29 cellular contexts compared by ENCODE assay signal in the genomic region with DNA sequence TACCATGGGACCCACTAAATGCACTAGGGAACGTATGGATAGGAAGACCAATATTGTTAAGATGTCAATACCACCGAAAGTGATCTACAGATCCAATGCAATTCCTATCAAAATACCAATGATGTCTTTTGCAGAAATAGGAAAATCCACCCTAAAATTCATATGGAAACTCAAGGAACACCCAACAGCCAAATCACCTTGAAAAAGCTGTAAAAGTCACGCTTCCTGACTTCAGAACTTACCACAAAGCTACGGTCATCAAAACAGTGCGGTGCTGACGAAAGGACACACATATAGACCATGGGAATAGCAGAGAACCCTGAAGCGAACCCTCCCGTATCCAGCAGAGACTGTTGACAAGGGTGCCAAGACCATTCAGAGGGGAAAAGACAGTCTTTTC. TPM values are rescaled to one million over a fixed set of nuclear protein-coding genes. Genes with fewer than 3 reads are reported as not detected.
DNase-seq lines count a peak whose midpoint lies in the region; ATAC-seq and TF ChIP-seq lines count a peak whose summit lies in the region.
"Had no signal": no experiment of that assay in that cellular context is flagged by ENCODE, and none has a peak within 500 bp of the region (broad histone marks: within the 10 kb centered on the region; RNA-seq: fewer than 3 reads in every experiment).

No MANE protein-coding gene starts in this region.

- H3K36me3 Mint-ChIP-seq in activated T-cell treated with anti-CD3 and anti-CD28 coated beads, Interleukin-2, amount 50 U/mL, for 24 hours (ENCODE audit: low read depth) = peaks cover 78% of the 10 kb centered on the region
- H3K36me3 Mint-ChIP-seq in activated naive CD8-positive, alpha-beta T cell treated with anti-CD3 and anti-CD28 coated beads, Interleukin-2, amount 50 U/mL, for 24 hours (ENCODE audit: low read depth) = peaks cover 32% of the 10 kb centered on the region
- H3K36me3 Mint-ChIP-seq in natural killer cell = no peaks in the 10 kb centered on the region
- H3K36me3 Mint-ChIP-seq in HFFc6 (ENCODE audit: low read depth) = peaks cover 14% of the 10 kb centered on the region
- H3K36me3 Mint-ChIP-seq in Caco-2 (ENCODE audit: insufficient read depth, unreplicated experiment) = peaks cover 70% of the 10 kb centered on the region

- H3K27me3 ChIP-seq in Caco-2 (replicated peaks; ENCODE audit: control insufficient read depth, insufficient read depth, low read length) = no peaks in the 10 kb centered on the region
- H3K27me3 ChIP-seq: BE2C, brain microvascular endothelial cell, gastroesophageal sphincter, ovary, uterus had no signal

- no peaks in the 10 kb centered on the region for H3K9me3 ChIP-seq in HEK293 (ENCODE audit: control insufficient read depth, insufficient read depth, low read depth, low read length)
- no peaks in the 10 kb centered on the region for H3K9me3 ChIP-seq in Caco-2
- H3K9me3 ChIP-seq: BE2C, gastroesophageal sphincter, ovary, uterus had no signal

- intact Hi-C loops in natural killer cell (cut with micrococcal nuclease) = no loop called here
- intact Hi-C loops in Caco-2 (cut with micrococcal nuclease; ENCODE audit: unreplicated experiment) = no loop called here

- no peaks in the 10 kb centered on the region for H3K27me3 Mint-ChIP-seq in activated T-cell treated with anti-CD3 and anti-CD28 coated beads, Interleukin-2, amount 50 U/mL, for 24 hours
- H3K27me3 Mint-ChIP-seq in activated naive CD8-positive, alpha-beta T cell treated with anti-CD3 and anti-CD28 coated beads, Interleukin-2, amount 50 U/mL, for 24 hours = no peaks in the 10 kb centered on the region
- no peaks in the 10 kb centered on the region for H3K27me3 Mint-ChIP-seq in natural killer cell (ENCODE audit: low read depth in 2 of 2)
- no peaks in the 10 kb centered on the region; the same call in 1 of the 2 replicates for H3K27me3 Mint-ChIP-seq in HFFc6 (ENCODE audit: insufficient read depth)
- H3K27me3 Mint-ChIP-seq in Caco-2 (ENCODE audit: insufficient read depth, unreplicated experiment) = no peaks in the 10 kb centered on the region

- POLR2A ChIA-PET in HEK293 (lab: Yijun Ruan, JAX) = no interaction called here
- POLR2A ChIA-PET in Caco-2 (lab: Charles Lee) = no interaction called here

- no peak for DNase-seq in activated T-cell treated with anti-CD3 and anti-CD28 coated beads, Interleukin-2, amount 50 U/mL, for 24 hours
- no peak for DNase-seq in activated T-cell treated with anti-CD3 and anti-CD28 coated beads, Interleukin-2, amount 50 U/mL, for 1 hour
- no peak for DNase-seq in activated naive CD8-positive, alpha-beta T cell treated with anti-CD3 and anti-CD28 coated beads, Interleukin-2, amount 50 U/mL, for 24 hours
- no peak for DNase-seq in natural killer cell
- DNase-seq in HFFc6 = no peak
- no peak for DNase-seq in Caco-2
- DNase-seq: activated CD4-positive, alpha-beta T cell treated with anti-CD3 and anti-CD28 coated beads for 48 hours; BE2C; brain microvascular endothelial cell; Calu3; effector CD4-positive, alpha-beta T cell; GOT3; hypothalamus; Kasumi-1; left ventricle myocardium superior; NCI-H1694 treated with DMSO at 0.1 percent for 48 hours; NCI-H2171; NCI-H524; nephron progenitor cell; NK-92 treated with Interleukin-12 subunit alpha and Interleukin-12 subunit beta, amount 100 ng/mL, for 24 hours; ovary; retina; SIG-M5; stimulated activated CD4-positive, alpha-beta T cell treated with anti-CD3 and anti-CD28 coated beads, Interleukin-2, amount 100 ng/mL, for 24 hours; uterus had no signal

- H3K27ac ChIP-seq in HEK293 (ENCODE audit: extremely low read depth, low read depth, low read length) = no peak overlapping the region
- H3K27ac ChIP-seq: brain microvascular endothelial cell, gastroesophageal sphincter, ovary, uterus had no signal

- peak overlapping the region; percentile 53 for H3K27ac Mint-ChIP-seq in activated T-cell treated with anti-CD3 and anti-CD28 coated beads, Interleukin-2, amount 50 U/mL, for 24 hours
- H3K27ac Mint-ChIP-seq in activated naive CD8-positive, alpha-beta T cell treated with anti-CD3 and anti-CD28 coated beads, Interleukin-2, amount 50 U/mL, for 24 hours = peak overlapping the region; percentile 17
- H3K27ac Mint-ChIP-seq in natural killer cell = peak overlapping the region; percentile 72 to 76
- H3K27ac Mint-ChIP-seq in HFFc6 = no peak overlapping the region
- no peak overlapping the region for H3K27ac Mint-ChIP-seq in Caco-2 (ENCODE audit: unreplicated experiment)
- H3K27ac Mint-ChIP-seq: nephron progenitor cell had no signal

- H3K4me3 ChIP-seq in HEK293 (ENCODE audit: low read depth, low read length) (no peak overlapping the region), Caco-2 (ENCODE audit: low read depth, low read length) (no peak overlapping the region)
- H3K4me3 ChIP-seq: gastroesophageal sphincter, ovary, smooth muscle cell, uterus had no signal

- CTCF ChIA-PET in HEK293 (lab: Yijun Ruan, JAX) (no interaction called here), Caco-2 (lab: Charles Lee) (no interaction called here)

- H3K4me1 Mint-ChIP-seq in activated T-cell treated with anti-CD3 and anti-CD28 coated beads, Interleukin-2, amount 50 U/mL, for 24 hours (ENCODE audit: low read depth) = peaks cover 77% of the 10 kb centered on the region
- peaks cover 67% of the 10 kb centered on the region for H3K4me1 Mint-ChIP-seq in activated naive CD8-positive, alpha-beta T cell treated with anti-CD3 and anti-CD28 coated beads, Interleukin-2, amount 50 U/mL, for 24 hours
- H3K4me1 Mint-ChIP-seq in natural killer cell (peaks cover 68 to 69% of the 10 kb centered on the region in 2 donors), HFFc6 (ENCODE audit: low read depth) (peaks cover 15% of the 10 kb centered on the region), Caco-2 (ENCODE audit: low read depth, unreplicated experiment) (peaks cover 15% of the 10 kb centered on the region)

- TF ChIP-seq CTCF in HEK293 (tag by site-specific recombination; IDR thresholded peaks at IDR 0.05) = no peak
- no peak for TF ChIP-seq CTCF in natural killer cell (IDR thresholded peaks at IDR 0.05)
- no peak for TF ChIP-seq CTCF in HFFc6 (IDR thresholded peaks at IDR 0.05)
- TF ChIP-seq CTCF in Caco-2 (IDR thresholded peaks at IDR 0.05; ENCODE audit: insufficient read depth in 1 of 2, low read depth in 1 of 2, low read length in 1 of 2, severe bottlenecking in 1 of 2, unreplicated experiment in 1 of 2) = no peak

- H3K4me1 ChIP-seq in HEK293 (ENCODE audit: control insufficient read depth, insufficient read depth, low read length) (peaks cover 8% of the 10 kb centered on the region), Caco-2 (no peaks in the 10 kb centered on the region)
- H3K4me1 ChIP-seq: BE2C, uterus had no signal

- no TSS peak for BruUV-seq in Caco-2 (replicated peaks; lab: Mats Ljungman, UMichigan)

- H3K9me3 Mint-ChIP-seq in activated T-cell treated with anti-CD3 and anti-CD28 coated beads, Interleukin-2, amount 50 U/mL, for 24 hours = no peaks in the 10 kb centered on the region
- H3K9me3 Mint-ChIP-seq in activated naive CD8-positive, alpha-beta T cell treated with anti-CD3 and anti-CD28 coated beads, Interleukin-2, amount 50 U/mL, for 24 hours = no peaks in the 10 kb centered on the region
- H3K9me3 Mint-ChIP-seq in natural killer cell = no peaks in the 10 kb centered on the region
- no peaks in the 10 kb centered on the region for H3K9me3 Mint-ChIP-seq in HFFc6
- no peaks in the 10 kb centered on the region for H3K9me3 Mint-ChIP-seq in Caco-2 (ENCODE audit: unreplicated experiment)

- peak overlapping the region; percentile 32 for H3K4me3 Mint-ChIP-seq in activated T-cell treated with anti-CD3 and anti-CD28 coated beads, Interleukin-2, amount 50 U/mL, for 24 hours
- peak overlapping the region; percentile 27 for H3K4me3 Mint-ChIP-seq in activated naive CD8-positive, alpha-beta T cell treated with anti-CD3 and anti-CD28 coated beads, Interleukin-2, amount 50 U/mL, for 24 hours
- H3K4me3 Mint-ChIP-seq in natural killer cell (peak overlapping the region; percentile 62), HFFc6 (no peak overlapping the region), Caco-2 (ENCODE audit: unreplicated experiment) (no peak overlapping the region)
- H3K4me3 Mint-ChIP-seq: nephron progenitor cell had no signal

- no peak for ATAC-seq in activated naive CD8-positive, alpha-beta T cell treated with anti-CD3 and anti-CD28 coated beads, Interleukin-2, amount 50 U/mL, for 24 hours
- ATAC-seq in natural killer cell = no peak
- no peak for ATAC-seq in HG03342 (IDR thresholded peaks at IDR 0.05; ENCODE audit: unreplicated experiment)
- ATAC-seq: gastroesophageal sphincter, left ventricle myocardium superior had no signal

- H3K36me3 ChIP-seq in HEK293 (ENCODE audit: control insufficient read depth in 2 of 2, insufficient read depth in 1 of 2, low read length in 2 of 2) (peaks cover 3 to 53% of the 10 kb centered on the region in 2 experiments; a peak in 2 of 3 replicates), Caco-2 (ENCODE audit: control insufficient read depth, insufficient read depth, low read length) (peaks cover 1% of the 10 kb centered on the region; the same call in 1 of the 2 replicates)
- H3K36me3 ChIP-seq: ovary, uterus had no signal

TF ChIP-seq in HEK293, 187 proteins besides CTCF, POLR2A, EP300 and RAD21 (continues in another document):
- TF ChIP-seq, protein P1, sequence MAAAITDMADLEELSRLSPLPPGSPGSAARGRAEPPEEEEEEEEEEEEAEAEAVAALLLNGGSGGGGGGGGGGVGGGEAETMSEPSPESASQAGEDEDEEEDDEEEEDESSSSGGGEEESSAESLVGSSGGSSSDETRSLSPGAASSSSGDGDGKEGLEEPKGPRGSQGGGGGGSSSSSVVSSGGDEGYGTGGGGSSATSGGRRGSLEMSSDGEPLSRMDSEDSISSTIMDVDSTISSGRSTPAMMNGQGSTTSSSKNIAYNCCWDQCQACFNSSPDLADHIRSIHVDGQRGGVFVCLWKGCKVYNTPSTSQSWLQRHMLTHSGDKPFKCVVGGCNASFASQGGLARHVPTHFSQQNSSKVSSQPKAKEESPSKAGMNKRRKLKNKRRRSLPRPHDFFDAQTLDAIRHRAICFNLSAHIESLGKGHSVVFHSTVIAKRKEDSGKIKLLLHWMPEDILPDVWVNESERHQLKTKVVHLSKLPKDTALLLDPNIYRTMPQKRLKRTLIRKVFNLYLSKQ (tag by site-specific recombination; IDR thresholded peaks at IDR 0.05; ENCODE audit: borderline replicate concordance) = no peak
- TF ChIP-seq ZNF2 (tag by site-specific recombination; IDR thresholded peaks at IDR 0.05) = no peak

RNA-seq across cellular contexts. Expression of a gene that starts 20.5 kb away (rescaled TPM):
- 100 to 1,000 TPM; 126 to 154 (median 132) TPM for total RNA-seq in natural killer cell
- total RNA-seq in HFFc6 (2021; fragmentation: NEBNext Ultra II Directional; extraction: Animal tissue kit (Norgen Biotek cat#: 25700)) = 10 to 100 TPM; 17.2 to 20.8 (median 18.1) TPM
- 46.9 and 48.3 TPM in 2 replicates for total RNA-seq in Caco-2 (2022)

RNA-seq across cellular contexts. Expression of a gene that starts 46.5 kb away (rescaled TPM):
- total RNA-seq in natural killer cell (10 to 100 TPM; 21.1 to 24.5 (median 22.7) TPM), Caco-2 (2022) (17.3 TPM in 2 replicates)
- 10 to 100 TPM in 1 of 6 experiments, 1 to 10 TPM in 5; 7.9 to 10.9 (median 9.0) TPM for total RNA-seq in HFFc6 (2021; fragmentation: NEBNext Ultra II Directional; extraction: Animal tissue kit (Norgen Biotek cat#: 25700))

Comparison
In these comparisons a context has a peak if more than half of its experiments do, and no peak if none do; other contexts are left out.
1. H3K27ac Mint-ChIP-seq: peak in activated T-cell treated with anti-CD3 and anti-CD28 coated beads, Interleukin-2, amount 50 U/mL, for 24 hours (single experiment), activated naive CD8-positive, alpha-beta T cell treated with anti-CD3 and anti-CD28 coated beads, Interleukin-2, amount 50 U/mL, for 24 hours (single experiment) and natural killer cell (2 of 2); none in HFFc6 (single experiment) and Caco-2 (single experiment).
2. H3K4me3 Mint-ChIP-seq: peak in activated T-cell treated with anti-CD3 and anti-CD28 coated beads, Interleukin-2, amount 50 U/mL, for 24 hours (single experiment), activated naive CD8-positive, alpha-beta T cell treated with anti-CD3 and anti-CD28 coated beads, Interleukin-2, amount 50 U/mL, for 24 hours (single experiment) and natural killer cell (single experiment); none in HFFc6 (single experiment) and Caco-2 (single experiment).